ENCODE assay signal across 8 cellular contexts in genomic region chr9:109319631-109320233, GRCh38. TPM values are rescaled to one million over a fixed set of nuclear protein-coding genes. Genes with fewer than 3 reads are reported as not detected.
DNase-seq lines count a peak whose midpoint lies in the region; ATAC-seq and TF ChIP-seq lines count a peak whose summit lies in the region.

No MANE protein-coding gene starts in this region.

- H3K27me3 ChIP-seq in HUES6 (ENCODE audit: control insufficient read depth, insufficient read depth, low read length) (peaks cover 30% of the 10 kb centered on the region), mesendoderm (ENCODE audit: insufficient read depth, low read length, poor library complexity) (no peaks in the 10 kb centered on the region)

- peak overlapping the region; percentile 69 for H3K9ac ChIP-seq in HUES6 (ENCODE audit: low read length)
- H3K9ac ChIP-seq in mesendoderm (ENCODE audit: low read length), result peak overlapping the region; percentile 64

- H3K23ac ChIP-seq in mesendoderm (ENCODE audit: low read length), result no peak overlapping the region

- no peak overlapping the region for H3K18ac ChIP-seq in mesendoderm (ENCODE audit: low read length)

- TF ChIP-seq CTCF in MCF 10A (IDR thresholded peaks at IDR 0.05; ENCODE audit: unreplicated experiment), result no peak

- peak overlapping the region; percentile 77 for H3K27ac Mint-ChIP-seq in MCF 10A (ENCODE audit: low read depth, unreplicated experiment)

- CTCF ChIA-PET in MCF 10A (lab: Yijun Ruan, JAX), result interaction anchor here (0.6 to 3.9 kb wide), 7 partner anchors 19 to 250 kb away, joined by 3 to 23 read pairs (median 3); no protein-coding TSS in a partner anchor

- WGBS in mesendoderm (ENCODE audit: extremely low coverage, insufficient coverage, low lambda C conversion rate), result no CpG with 5 or more reads among the region's 39 CpGs

- peak; percentile 22 for DNase-seq in activated T-cell treated with anti-CD3 and anti-CD28 coated beads, Interleukin-2, amount 50 U/mL, for 1 hour
- DNase-seq in activated T-cell treated with anti-CD3 and anti-CD28 coated beads for 4 hours (no peak), MCF 10A (ENCODE audit: unreplicated experiment) (no peak), mesendoderm (peak; percentile 23), NCI-H2107 treated with DMSO at 0.1 percent for 48 hours (lab: John Stamatoyannopoulos, UW; ENCODE audit: unreplicated experiment) (no peak), NOMO-1 treated with DMSO at 0.1 percent for 48 hours (lab: John Stamatoyannopoulos, UW; ENCODE audit: unreplicated experiment) (no peak)

- H3K36me3 ChIP-seq in HUES6 (ENCODE audit: control insufficient read depth, insufficient read depth, low read length), result no peaks in the 10 kb centered on the region
- no peaks in the 10 kb centered on the region for H3K36me3 ChIP-seq in mesendoderm (ENCODE audit: control insufficient read depth, insufficient read depth, low read length)

- H2BK5ac ChIP-seq in mesendoderm (ENCODE audit: low read length), result no peak overlapping the region

- ATAC-seq in activated CD4-positive, CD25-positive, alpha-beta regulatory T cell treated with anti-CD3 and anti-CD28 coated beads, Interleukin-2, amount 50 U/mL, for 24 hours, result no peak

- POLR2A ChIA-PET in MCF 10A (lab: Yijun Ruan, JAX), result interaction anchor here (0.8 to 5.8 kb wide), 7 partner anchors 20 to 254 kb away, joined by 3 to 44 read pairs (median 4); partner anchors contain the start of gene TMEM245

- H3K4me1 ChIP-seq in HUES6 (ENCODE audit: control insufficient read depth, insufficient read depth, low read length) (peaks cover 33% of the 10 kb centered on the region), mesendoderm (ENCODE audit: control insufficient read depth, low read depth, low read length) (no peaks in the 10 kb centered on the region)

- peak overlapping the region; percentile 84 for H3K4me3 Mint-ChIP-seq in MCF 10A (ENCODE audit: unreplicated experiment)

- H3K4me1 Mint-ChIP-seq in MCF 10A (ENCODE audit: insufficient read depth, unreplicated experiment), result peaks cover 39% of the 10 kb centered on the region

- no peaks in the 10 kb centered on the region for H3K9me3 Mint-ChIP-seq in MCF 10A (ENCODE audit: unreplicated experiment)

- peak overlapping the region; percentile 47 for H3K4me2 ChIP-seq in mesendoderm (ENCODE audit: low read length)

- no TSS peak for BruUV-seq in MCF 10A (replicated peaks; lab: Mats Ljungman, UMichigan)

- H3K79me2 ChIP-seq in mesendoderm (ENCODE audit: control insufficient read depth, insufficient read depth, low read length), result peaks cover 29% of the 10 kb centered on the region

- no peak overlapping the region for H4K8ac ChIP-seq in mesendoderm (ENCODE audit: low read depth, low read length)

- no peak overlapping the region for H2AK5ac ChIP-seq in mesendoderm (ENCODE audit: low read length)

- H3K4me3 ChIP-seq in HUES6 (ENCODE audit: low read depth, low read length) (peak overlapping the region; percentile 72), mesendoderm (ENCODE audit: low read length) (peak overlapping the region; percentile 58)

- H3K27me3 Mint-ChIP-seq in MCF 10A (ENCODE audit: insufficient read depth, unreplicated experiment), result no peaks in the 10 kb centered on the region

- no peak overlapping the region for H2BK120ac ChIP-seq in mesendoderm (ENCODE audit: low read depth, low read length)

- H3K4ac ChIP-seq in mesendoderm (ENCODE audit: low read depth, low read length), result no peak overlapping the region

- peak overlapping the region; percentile 83 for H3K56ac ChIP-seq in mesendoderm (ENCODE audit: low read length)

- H2BK15ac ChIP-seq in mesendoderm (replicated peaks; ENCODE audit: low read depth), result no peak overlapping the region

- peaks cover 5% of the 10 kb centered on the region for H3K36me3 Mint-ChIP-seq in MCF 10A (ENCODE audit: insufficient read depth, unreplicated experiment)

- H3K27ac ChIP-seq in HUES6 (ENCODE audit: low read depth, low read length) (no peak overlapping the region), mesendoderm (ENCODE audit: low read depth, low read length) (no peak overlapping the region)

- peaks cover 3% of the 10 kb centered on the region for H3K79me1 ChIP-seq in mesendoderm (ENCODE audit: low read length)

- H4K5ac ChIP-seq in mesendoderm (ENCODE audit: low read length), result no peak overlapping the region

- no peaks in the 10 kb centered on the region for H3K9me3 ChIP-seq in HUES6 (ENCODE audit: control insufficient read depth, insufficient read depth, low read depth, low read length)

- intact Hi-C loops in MCF 10A (cut with micrococcal nuclease), result loop anchor here (2.0 to 10.0 kb wide), 7 partner anchors 81 to 845 kb away; partner anchors contain the start of genes ABITRAM, ACTL7B, CTNNAL1 and ELP1

RNA-seq across cellular contexts. Expression of gene EPB41L4B, which starts 1.1 kb away (rescaled TPM):
- total RNA-seq in MCF 10A (2022), result 20.2 and 23.7 TPM in 2 replicates
- polyA plus RNA-seq in mesendoderm (2013, experiment 1 of 2), result 13.5 TPM
- polyA plus RNA-seq in mesendoderm (2013, experiment 2 of 2), result 14.1 TPM

Comparison
In these comparisons a context has a peak if more than half of its experiments do, and no peak if none do; other contexts are left out.
1. DNase-seq: peak in activated T-cell treated with anti-CD3 and anti-CD28 coated beads, Interleukin-2, amount 50 U/mL, for 1 hour (single experiment) and mesendoderm (single experiment); none in activated T-cell treated with anti-CD3 and anti-CD28 coated beads for 4 hours (single experiment), MCF 10A (single experiment), NCI-H2107 treated with DMSO at 0.1 percent for 48 hours (single experiment) and NOMO-1 treated with DMSO at 0.1 percent for 48 hours (single experiment).